ENCODE assay signal across 26 cellular contexts in genomic region chr4:24805566-24805965, GRCh38. TPM values are rescaled to one million over a fixed set of nuclear protein-coding genes. Genes with fewer than 3 reads are reported as not detected.
DNase-seq lines count a peak whose midpoint lies in the region; ATAC-seq, FAIRE-seq and TF ChIP-seq lines count a peak whose summit lies in the region.
"Had no signal": no experiment of that assay in that cellular context is flagged by ENCODE, and none has a peak within 500 bp of the region (broad histone marks: within the 10 kb centered on the region; RNA-seq: fewer than 3 reads in every experiment).

No MANE protein-coding gene starts in this region.

- H3K27me3 Mint-ChIP-seq in endodermal cell (ENCODE audit: insufficient read depth) = peaks cover 68% of the 10 kb centered on the region

- H3K4me2 ChIP-seq in MM.1S (ENCODE audit: low read depth, low read length) = no peak overlapping the region

- FAIRE-seq in bronchial epithelial cell (lab: Jason Lieb, UNC) = no peak
- FAIRE-seq: D721Med had no signal

- no peaks in the 10 kb centered on the region for H3F3A ChIP-seq in MM.1S (ENCODE audit: insufficient read depth, low read length)

- TF ChIP-seq POLR2A in prostate gland (IDR thresholded peaks at IDR 0.05) (no peak), tibial nerve (IDR thresholded peaks at IDR 0.05) (no peak)

- H3K9me2 ChIP-seq in MM.1S (replicated peaks; ENCODE audit: insufficient read depth, low read length) = no peaks in the 10 kb centered on the region

- no peaks in the 10 kb centered on the region for H3K36me3 Mint-ChIP-seq in endodermal cell (ENCODE audit: low read depth)
- H3K36me3 Mint-ChIP-seq: natural killer cell treated with Interleukin-12 subunit alpha and Interleukin-12 subunit beta and Interleukin-15 and Interleukin-18, amount 100 ng/mL, for 72 hours had no signal

- H3K79me2 ChIP-seq in MM.1S (ENCODE audit: low read length) = no peaks in the 10 kb centered on the region
- H3K79me2 ChIP-seq: parathyroid adenoma had no signal

- intact Hi-C loops in prostate gland (cut with DNase I) = no loop called here

- no peak for TF ChIP-seq EP300 in tibial nerve (IDR thresholded peaks at IDR 0.05)

- no peak overlapping the region for H3K27ac Mint-ChIP-seq in endodermal cell
- H3K27ac Mint-ChIP-seq: natural killer cell treated with Interleukin-12 subunit alpha and Interleukin-12 subunit beta and Interleukin-15 and Interleukin-18, amount 100 ng/mL, for 72 hours; stimulated activated naive CD8-positive, alpha-beta T cell treated with anti-CD3 and anti-CD28 coated beads, Interleukin-15, Interleukin-2, amounts not matched to agents 100 ng/mL and 50 ng/mL, for 24 hours; T-helper 1 cell treated with Interleukin-12 subunit alpha and Interleukin-12 subunit beta and Interleukin-4 antibody, amounts not matched to agents 30 μg/mL and 1 μg/mL, for 36 hours had no signal

- no peak overlapping the region for H3K9ac ChIP-seq in MM.1S (ENCODE audit: low read length)
- no peak overlapping the region for H3K9ac ChIP-seq in endodermal cell (ENCODE audit: extremely low read depth, low read length, poor library complexity, severe bottlenecking)
- H3K9ac ChIP-seq: GM23248, parathyroid adenoma had no signal

- peaks cover 35% of the 10 kb centered on the region for H3K4me1 Mint-ChIP-seq in endodermal cell

- WGBS in prostate gland = 56% methylated on average over 6 of the region's 6 CpGs
- 89 to 94% methylated on average over 4 to 6 of the region's 6 CpGs for WGBS in endodermal cell (ENCODE audit: insufficient coverage in 1 of 2, insufficient read length in 1 of 2), 2 experiments
- WGBS in tibial nerve, 2 donors = 80 to 86% methylated on average over 6 of the region's 6 CpGs

- H3K36me3 ChIP-seq in MM.1S (replicated peaks; ENCODE audit: insufficient read depth, low read length) (no peaks in the 10 kb centered on the region), bronchial epithelial cell (ENCODE audit: control insufficient read depth, insufficient read depth, low read length) (no peaks in the 10 kb centered on the region), prostate gland (no peaks in the 10 kb centered on the region), endodermal cell (ENCODE audit: control insufficient read depth, insufficient read depth, low read length) (no peaks in the 10 kb centered on the region), tibial nerve (peaks cover 3 to 41% (median 5%) of the 10 kb centered on the region in 3 donors)
- H3K36me3 ChIP-seq: esophagus squamous epithelium had no signal

- H3K9me3 ChIP-seq in MM.1S (replicated peaks; ENCODE audit: insufficient read depth, low read length) = no peaks in the 10 kb centered on the region
- H3K9me3 ChIP-seq in prostate gland = no peaks in the 10 kb centered on the region
- no peaks in the 10 kb centered on the region for H3K9me3 ChIP-seq in endodermal cell (ENCODE audit: control insufficient read depth, low read length)
- H3K9me3 ChIP-seq in tibial nerve = no peaks in the 10 kb centered on the region
- H3K9me3 ChIP-seq: esophagus squamous epithelium, sigmoid colon, tibial artery had no signal

- H3K27ac ChIP-seq in MM.1S (ENCODE audit: low read length) = peak overlapping the region; percentile 20; the same call in 1 of the 2 replicates
- H3K27ac ChIP-seq in prostate gland = peak overlapping the region; percentile 72
- H3K27ac ChIP-seq in endodermal cell (ENCODE audit: low read depth, low read length) = no peak overlapping the region
- H3K27ac ChIP-seq in tibial nerve = no peak overlapping the region
- H3K27ac ChIP-seq: GM23248, parathyroid adenoma, tibial artery had no signal

- H4K20me1 ChIP-seq in MM.1S (ENCODE audit: insufficient read depth, low read length) = no peaks in the 10 kb centered on the region

- peak; percentile 53 for ATAC-seq in GM21360 (IDR thresholded peaks at IDR 0.05; ENCODE audit: unreplicated experiment)
- ATAC-seq: natural killer cell treated with Interleukin-12 subunit alpha and Interleukin-12 subunit beta and Interleukin-15 and Interleukin-18, amount 100 ng/mL, for 72 hours had no signal

- H2AFZ ChIP-seq in MM.1S (ENCODE audit: low read length) = no peak overlapping the region
- H2AFZ ChIP-seq: GM23248, parathyroid adenoma had no signal

- DNase-seq in MM.1S (peak; percentile 27), bronchial epithelial cell (ENCODE audit: low read depth) (peak; percentile 17), prostate gland (ENCODE audit: low spot score) (no peak), cortex of kidney (lab: John Stamatoyannopoulos, UW) (no peak), endodermal cell (no peak), tibial nerve (ENCODE audit: low spot score in 2 of 2) (no peak)
- DNase-seq: activated CD4-positive, alpha-beta T cell treated with anti-CD3 and anti-CD28 coated beads for 48 hours; activated naive CD4-positive, alpha-beta T cell; activated T-cell treated with anti-CD3 and anti-CD28 coated beads, Interleukin-2, amount 50 U/mL, for 48 hours; effector memory CD4-positive, alpha-beta T cell; esophagus squamous epithelium; GM23248; NCI-H226; NCI-H748 treated with DMSO at 0.1 percent for 48 hours; RPMI8226; sigmoid colon; stimulated activated CD4-positive, alpha-beta T cell treated with anti-CD3 and anti-CD28 coated beads, Interleukin-15, amount 100 ng/mL, for 24 hours; tibial artery had no signal

- no peaks in the 10 kb centered on the region for H3K27me3 ChIP-seq in MM.1S (replicated peaks; ENCODE audit: insufficient read depth, low read length)
- H3K27me3 ChIP-seq in bronchial epithelial cell (ENCODE audit: control insufficient read depth, insufficient read depth, low read length) = no peaks in the 10 kb centered on the region
- no peaks in the 10 kb centered on the region for H3K27me3 ChIP-seq in prostate gland (replicated peaks; ENCODE audit: insufficient read depth)
- H3K27me3 ChIP-seq in endodermal cell (ENCODE audit: control insufficient read depth, insufficient read depth, low read length, poor library complexity, severe bottlenecking) = peaks cover 28% of the 10 kb centered on the region
- H3K27me3 ChIP-seq in tibial nerve = no peaks in the 10 kb centered on the region
- H3K27me3 ChIP-seq: sigmoid colon, tibial artery had no signal

- TF ChIP-seq CTCF in MM.1S (IDR thresholded peaks at IDR 0.05; ENCODE audit: low read length) (no peak), bronchial epithelial cell (IDR thresholded peaks at IDR 0.05; ENCODE audit: insufficient read depth, low read length, severe bottlenecking) (no peak), prostate gland (IDR thresholded peaks at IDR 0.05) (no peak), endodermal cell (conservative IDR thresholded peaks at IDR 0.05) (no peak), tibial nerve (IDR thresholded peaks at IDR 0.05) (no peak)

- no peaks in the 10 kb centered on the region for H3K9me3 Mint-ChIP-seq in endodermal cell
- H3K9me3 Mint-ChIP-seq: natural killer cell treated with Interleukin-12 subunit alpha and Interleukin-12 subunit beta and Interleukin-15 and Interleukin-18, amount 100 ng/mL, for 72 hours; stimulated activated naive CD8-positive, alpha-beta T cell treated with anti-CD3 and anti-CD28 coated beads, Interleukin-15, Interleukin-2, amounts not matched to agents 100 ng/mL and 50 ng/mL, for 24 hours; T-helper 1 cell treated with Interleukin-12 subunit alpha and Interleukin-12 subunit beta and Interleukin-4 antibody, amounts not matched to agents 30 μg/mL and 1 μg/mL, for 36 hours had no signal

- H3K4me3 Mint-ChIP-seq in endodermal cell = no peak overlapping the region
- H3K4me3 Mint-ChIP-seq: brain; natural killer cell treated with Interleukin-12 subunit alpha and Interleukin-12 subunit beta and Interleukin-15 and Interleukin-18, amount 100 ng/mL, for 72 hours; stimulated activated naive CD8-positive, alpha-beta T cell treated with anti-CD3 and anti-CD28 coated beads, Interleukin-15, Interleukin-2, amounts not matched to agents 100 ng/mL and 50 ng/mL, for 24 hours; T-helper 1 cell treated with Interleukin-12 subunit alpha and Interleukin-12 subunit beta and Interleukin-4 antibody, amounts not matched to agents 30 μg/mL and 1 μg/mL, for 36 hours had no signal

- 0 out of 2 replicates have a peak, but pooled peaks cover 8% of the 10 kb centered on the region for H3K4me1 ChIP-seq in MM.1S (ENCODE audit: low read length)
- H3K4me1 ChIP-seq in prostate gland (replicated peaks) = no peaks in the 10 kb centered on the region
- H3K4me1 ChIP-seq in endodermal cell (ENCODE audit: control insufficient read depth, insufficient read depth, low read length) = no peaks in the 10 kb centered on the region
- peaks cover 0 to 12% (median 1%) of the 10 kb centered on the region in 4 donors for H3K4me1 ChIP-seq in tibial nerve
- H3K4me1 ChIP-seq: parathyroid adenoma had no signal

- no peak overlapping the region for H3K4me3 ChIP-seq in MM.1S (ENCODE audit: low read length)
- H3K4me3 ChIP-seq in bronchial epithelial cell (ENCODE audit: low read depth, low read length) = no peak overlapping the region
- no peak overlapping the region for H3K4me3 ChIP-seq in prostate gland
- no peak overlapping the region for H3K4me3 ChIP-seq in endodermal cell (ENCODE audit: low read length)
- H3K4me3 ChIP-seq in tibial nerve = no peak overlapping the region
- H3K4me3 ChIP-seq: esophagus squamous epithelium, GM23248, sigmoid colon, tibial artery had no signal

RNA-seq across cellular contexts. Expression of gene SOD3, which starts 10.2 kb away (rescaled TPM):
- 0.13 TPM in 1 of 2 replicates, not detected in the other for total RNA-seq in bronchial epithelial cell
- 100 to 1,000 TPM; 227 to 300 TPM for total RNA-seq in prostate gland
- 1 to 10 TPM; 5.7 to 8.7 TPM for total RNA-seq in endodermal cell
- polyA plus RNA-seq in endodermal cell (2013, experiment 1 of 2) = 2.1 TPM
- 2.1 TPM for polyA plus RNA-seq in endodermal cell (2013, experiment 2 of 2)
- total RNA-seq in tibial nerve = 100 to 1,000 TPM; 208 to 359 (median 326) TPM
- total RNA-seq: mononuclear cell; natural killer cell treated with Interleukin-12 subunit alpha and Interleukin-12 subunit beta and Interleukin-15 and Interleukin-18, amount 100 ng/mL, for 72 hours had no signal

Comparison
In these comparisons a context has a peak if more than half of its experiments do, and no peak if none do; other contexts are left out.
1. DNase-seq: peak in MM.1S (single experiment) and bronchial epithelial cell (single experiment); none in prostate gland (single experiment), cortex of kidney (single experiment), endodermal cell (single experiment) and tibial nerve (0 of 2).
2. H3K27ac ChIP-seq: peak in MM.1S (single experiment) and prostate gland (2 of 2); none in endodermal cell (single experiment) and tibial nerve (0 of 4).
3. RNA of gene SOD3, which starts 10.2 kb away (total RNA-seq): 208 to 359 TPM in tibial nerve and 227 to 300 TPM in prostate gland; 5.7 to 8.7 TPM in endodermal cell and 0.13 TPM in bronchial epithelial cell; every median in the first group is over 10 times any median in the second.